In the genomic region with DNA sequence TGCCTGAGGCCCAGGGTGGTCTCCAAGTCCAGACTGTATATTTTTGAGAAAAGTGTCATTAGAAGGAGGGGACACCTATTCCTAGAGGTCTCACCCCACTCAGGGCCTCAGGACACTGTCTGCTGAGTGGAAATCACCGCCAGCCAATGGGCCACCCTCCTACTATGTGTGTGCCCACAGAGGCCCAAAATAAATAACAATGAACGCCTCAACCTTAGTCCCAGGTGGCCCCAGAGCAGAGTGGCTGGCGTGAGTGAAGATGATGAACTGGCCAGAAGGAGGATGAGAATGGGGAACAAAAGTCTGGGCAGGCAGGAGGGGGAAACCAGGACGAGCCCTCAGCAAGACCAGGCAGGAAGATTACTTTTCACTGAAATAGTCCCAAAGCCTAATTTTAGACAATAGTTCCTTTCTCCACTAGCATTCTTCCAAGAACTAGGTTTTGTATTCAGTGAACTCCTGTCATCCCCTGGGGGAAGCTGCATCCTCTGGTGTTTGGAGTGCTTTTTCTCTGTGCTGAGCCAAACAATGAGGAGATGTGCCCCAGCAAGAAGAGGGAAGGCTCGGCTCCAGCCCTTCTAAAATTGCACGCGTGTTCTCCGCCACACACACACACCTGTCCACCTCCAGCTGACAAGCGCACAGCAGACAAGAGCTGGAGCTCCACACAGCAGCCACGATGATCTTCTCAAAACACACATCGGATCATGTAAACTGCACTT, we compare ENCODE assay signal across 20 cellular contexts.
DNase-seq lines count a peak whose midpoint lies in the region; ATAC-seq and TF ChIP-seq lines count a peak whose summit lies in the region.
"Had no signal": no experiment of that assay in that cellular context is flagged by ENCODE, and none has a peak within 500 bp of the region (broad histone marks: within the 10 kb centered on the region; RNA-seq: fewer than 3 reads in every experiment).

No MANE protein-coding gene starts in this region.

- no peaks in the 10 kb centered on the region for H4K20me1 ChIP-seq in BLaER1

- H3K9ac ChIP-seq in BLaER1, result peak overlapping the region; percentile 7; the same call in 1 of the 2 replicates

- H3K36me3 ChIP-seq in BLaER1 (no peaks in the 10 kb centered on the region), left ventricle myocardium inferior (no peaks in the 10 kb centered on the region)
- H3K36me3 ChIP-seq: ovary had no signal

- H3K9me3 ChIP-seq in BLaER1 (no peaks in the 10 kb centered on the region), left ventricle myocardium inferior (replicated peaks) (no peaks in the 10 kb centered on the region)
- H3K9me3 ChIP-seq: ovary had no signal

- peak; percentile 81 for ATAC-seq in sciatic nerve
- no peak for ATAC-seq in HG02623 (IDR thresholded peaks at IDR 0.05; ENCODE audit: unreplicated experiment)
- ATAC-seq: natural killer cell had no signal

- in situ Hi-C loops in SK-MEL-5 (cut with HindIII; ENCODE audit: low pct_unique_long_range_greater_than_20kb, low sequenced_read_pairs), result no loop called here

- intact Hi-C loops in left ventricle myocardium inferior (cut with micrococcal nuclease) (no loop called here), sciatic nerve (cut with DNase I) (no loop called here)

- TF ChIP-seq CTCF in left ventricle myocardium inferior (IDR thresholded peaks at IDR 0.05; ENCODE audit: borderline replicate concordance), result no peak

- H3K4me3 ChIP-seq in BLaER1 (no peak overlapping the region), left ventricle myocardium inferior (peak overlapping the region; percentile 4)
- H3K4me3 ChIP-seq: dorsolateral prefrontal cortex, ovary, SK-N-MC had no signal

- H3K4me1 ChIP-seq in BLaER1 (peaks cover 12% of the 10 kb centered on the region), left ventricle myocardium inferior (peaks cover 98% of the 10 kb centered on the region)

- H3K27ac ChIP-seq in BLaER1 (no peak overlapping the region), left ventricle myocardium inferior (replicated peaks) (peak overlapping the region; percentile 89)
- H3K27ac ChIP-seq: ovary, SK-N-MC, VCaP had no signal

- no peaks in the 10 kb centered on the region for H3K27me3 ChIP-seq in BLaER1
- H3K27me3 ChIP-seq in left ventricle myocardium inferior (ENCODE audit: low read depth), result no peaks in the 10 kb centered on the region
- H3K27me3 ChIP-seq: dorsolateral prefrontal cortex, ovary had no signal

- peak overlapping the region; percentile 28; the same call in 1 of the 2 replicates for H3K4me2 ChIP-seq in BLaER1

- DNase-seq in SK-MEL-5 (ENCODE audit: low read depth, low spot score) (peak; percentile 58), left ventricle myocardium inferior (no peak), sciatic nerve (ENCODE audit: low spot score) (no peak), NCI-H1694 treated with DMSO at 0.1 percent for 48 hours (lab: John Stamatoyannopoulos, UW) (no peak), SK-N-DZ (ENCODE audit: low spot score) (no peak)
- DNase-seq: ACHN; activated CD4-positive, alpha-beta T cell treated with anti-CD3 and anti-CD28 coated beads, Interleukin-2, amount 50 U/mL, for 1 hour; anterior cingulate cortex; C1 segment of cervical spinal cord; KBM-7; MM.1S; natural killer cell; NCI-H1417 treated with DMSO at 0.1 percent for 48 hours; NCI-H526 had no signal
